In genomic region chr5:91937121-91937520, GRCh38 we compare ENCODE assay signal across 22 cellular contexts.
"Had no signal": no experiment of that assay in that cellular context is flagged by ENCODE, and none has a peak within 500 bp of the region (broad histone marks: within the 10 kb centered on the region; RNA-seq: fewer than 3 reads in every experiment).

No MANE protein-coding gene starts in this region.

- DNase-seq: activated B cell treated with CpG ODN at 0.5 μM for 24 hours; activated CD4-positive, alpha-beta T cell treated with anti-CD3 and anti-CD28 coated beads for 4 hours; activated CD4-positive, alpha-beta T cell treated with anti-CD3 and anti-CD28 coated beads, Interleukin-2, amount 50 U/mL, for 48 hours; activated CD8-positive, alpha-beta memory T cell treated with anti-CD3 and anti-CD28 coated beads, Interleukin-2, amount 50 U/mL, for 48 hours; activated naive CD4-positive, alpha-beta T cell treated with Interleukin-2 at 50 U/mL for 16 hours; activated naive CD8-positive, alpha-beta T cell treated with anti-CD3 and anti-CD28 coated beads for 36 hours; activated T-cell treated with anti-CD3 and anti-CD28 coated beads, Interleukin-2, amount 50 U/mL, for 4 hours; amniotic stem cell; effector CD4-positive, alpha-beta T cell; erythroblast; hippocampal formation; left cardiac atrium; mucosa of descending colon; occipital lobe; posterior cingulate gyrus; sigmoid colon; stimulated activated CD4-positive, alpha-beta T cell treated with anti-CD3 and anti-CD28 coated beads, Interleukin-4, amount 100 ng/mL, for 1 hour; stimulated activated naive CD4-positive, alpha-beta T cell; T1000 had no signal

- H3K4me3 ChIP-seq: cardiac muscle cell, mucosa of descending colon, sigmoid colon, thoracic aorta, vagina had no signal

- H3K9me3 ChIP-seq: mucosa of descending colon, sigmoid colon, thoracic aorta, vagina had no signal

- H3K27ac ChIP-seq: cardiac muscle cell, sigmoid colon, thoracic aorta, vagina had no signal

- H3K4me1 ChIP-seq: sigmoid colon, vagina had no signal

- H3K27me3 ChIP-seq: cardiac muscle cell, sigmoid colon, vagina had no signal

- H3K36me3 ChIP-seq: cardiac muscle cell, sigmoid colon, thoracic aorta, vagina had no signal

- ATAC-seq: activated T-cell treated with anti-CD3 and anti-CD28 coated beads, Interleukin-2, amount 50 U/mL, for 4 hours; left cardiac atrium; mucosa of descending colon had no signal
